ENCODE assay signal across 26 cellular contexts in the genomic region with DNA sequence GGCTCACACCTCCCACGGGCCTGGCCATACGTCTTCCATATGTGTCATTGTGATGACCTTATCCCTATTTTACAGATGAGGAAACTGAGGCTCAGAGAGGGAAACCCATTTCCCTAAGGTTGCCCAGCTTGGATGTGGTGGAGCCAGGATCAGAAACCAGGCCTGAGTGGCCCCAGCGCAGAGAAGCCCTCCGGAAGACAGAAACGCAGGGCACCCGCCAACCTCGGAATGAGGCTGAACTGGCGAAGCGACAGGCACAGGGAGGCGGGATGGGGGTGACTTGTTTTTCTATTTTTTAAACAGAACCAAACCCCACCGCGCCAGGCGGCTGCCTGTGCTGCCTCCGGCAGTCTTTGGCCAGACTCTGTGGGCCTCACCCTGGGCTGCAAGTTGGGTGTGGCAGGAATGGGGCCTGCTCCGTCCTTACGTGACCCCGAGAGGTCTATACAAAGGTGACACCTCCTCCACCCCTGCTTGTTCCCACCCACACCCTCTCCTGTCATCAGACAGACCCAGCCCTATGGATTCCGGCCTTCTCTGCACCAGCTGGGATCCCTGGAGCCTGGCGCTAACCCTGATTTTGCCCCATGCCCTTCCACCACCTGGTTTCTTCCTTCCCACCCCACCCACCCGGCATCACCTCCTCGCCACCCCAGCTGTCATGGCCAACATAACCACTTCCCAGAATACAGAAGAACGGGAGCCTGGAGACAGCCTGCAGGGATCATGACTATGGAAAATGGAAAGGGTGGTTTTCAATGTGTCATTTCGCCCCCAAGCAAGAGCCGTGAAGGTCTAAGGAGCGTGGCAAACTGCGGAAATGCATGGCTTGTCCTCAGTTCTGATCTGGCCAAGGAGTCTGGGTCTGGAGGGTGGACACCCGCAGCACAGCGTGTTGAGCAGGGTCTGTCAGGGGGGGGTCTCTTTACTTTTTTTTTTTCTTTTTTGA. TPM values are rescaled to one million over a fixed set of nuclear protein-coding genes. Genes with fewer than 3 reads are reported as not detected.
A peak's percentile ranks its signal among the peaks of the same experiment; 100 is the strongest.
DNase-seq lines count a peak whose midpoint lies in the region; ATAC-seq lines count a peak whose summit lies in the region.
"Had no signal": no experiment of that assay in that cellular context is flagged by ENCODE, and none has a peak within 500 bp of the region (broad histone marks: within the 10 kb centered on the region; RNA-seq: fewer than 3 reads in every experiment).

No MANE protein-coding gene starts in this region.

- H3K9me3 ChIP-seq in naive thymus-derived CD4-positive, alpha-beta T cell (ENCODE audit: control insufficient read depth in 2 of 3, low read length in 3 of 3) = no peaks in the 10 kb centered on the region
- H3K9me3 ChIP-seq: lower lobe of right lung, sigmoid colon, suprapubic skin, vagina had no signal

- H3K27ac ChIP-seq in naive thymus-derived CD4-positive, alpha-beta T cell (ENCODE audit: low read depth, low read length) = no peak overlapping the region
- H3K27ac ChIP-seq: lower lobe of right lung, sigmoid colon, suprapubic skin, vagina, VCaP had no signal

- no peak for ATAC-seq in naive thymus-derived CD4-positive, alpha-beta T cell
- ATAC-seq: lower lobe of right lung had no signal

- peaks cover 13 to 14% of the 10 kb centered on the region in 2 donors for H3K4me1 ChIP-seq in naive thymus-derived CD4-positive, alpha-beta T cell (ENCODE audit: control insufficient read depth in 2 of 2, insufficient read depth in 2 of 2, low read length in 2 of 2)
- H3K4me1 ChIP-seq: sigmoid colon, suprapubic skin had no signal

- peaks cover 0 to 1% (median 0%) of the 10 kb centered on the region in 11 donors for H3K9me3 Mint-ChIP-seq in naive thymus-derived CD4-positive, alpha-beta T cell

- H3K27me3 ChIP-seq in naive thymus-derived CD4-positive, alpha-beta T cell (ENCODE audit: control insufficient read depth in 2 of 2, insufficient read depth in 2 of 2, low read length in 2 of 2) = no peaks in the 10 kb centered on the region
- H3K27me3 ChIP-seq: dorsolateral prefrontal cortex, sigmoid colon, vagina had no signal

- intact Hi-C loops in naive thymus-derived CD4-positive, alpha-beta T cell (cut with micrococcal nuclease) = no loop called here

- peak overlapping the region in 1 of 10 donors; percentile 18 for H3K4me3 Mint-ChIP-seq in naive thymus-derived CD4-positive, alpha-beta T cell
- H3K4me3 Mint-ChIP-seq: CD14-positive monocyte had no signal

- no peak overlapping the region for H3K4me3 ChIP-seq in naive thymus-derived CD4-positive, alpha-beta T cell (ENCODE audit: low read length)
- H3K4me3 ChIP-seq: dorsolateral prefrontal cortex, lower lobe of right lung, sigmoid colon, suprapubic skin, vagina had no signal

- POLR2A ChIA-PET in naive thymus-derived CD4-positive, alpha-beta T cell (lab: Charles Lee) = interaction anchor here (0.6 kb wide), 1 partner anchor 80 kb away, joined by 3 read pairs; no protein-coding TSS in a partner anchor

- DNase-seq in DMS 273 (lab: John Stamatoyannopoulos, UW; ENCODE audit: unreplicated experiment) (peak; percentile 89), ELR (ENCODE audit: low read depth) (peak; percentile 22), SW480 (ENCODE audit: low spot score) (peak; percentile 68), midbrain (lab: John Stamatoyannopoulos, UW) (no peak), NCI-H2196 treated with DMSO at 0.1 percent for 48 hours (lab: John Stamatoyannopoulos, UW; ENCODE audit: unreplicated experiment) (no peak), KG1 (lab: John Stamatoyannopoulos, UW) (no peak), NCI-H1417 (lab: John Stamatoyannopoulos, UW) (no peak)
- DNase-seq in naive thymus-derived CD4-positive, alpha-beta T cell = no peak
- DNase-seq: activated CD4-positive, alpha-beta T cell treated with anti-CD3 and anti-CD28 coated beads for 48 hours; activated gamma-delta T cell treated with Interleukin-2 at 50 U/mL for 16 hours; activated T-cell treated with anti-CD3 and anti-CD28 coated beads, Interleukin-2, amount 50 U/mL, for 1 hour; Calu3; cerebellar nuclear complex; lower lobe of right lung; NCI-H1105 treated with DMSO at 0.1 percent for 48 hours; NCI-H2081 treated with DMSO at 0.1 percent for 48 hours; NCI-H446 treated with DMSO at 0.1 percent for 48 hours; sigmoid colon; stimulated activated CD4-positive, alpha-beta T cell treated with anti-CD3 and anti-CD28 coated beads, Interleukin-15, amount 100 ng/mL, for 24 hours; stimulated activated naive CD4-positive, alpha-beta T cell had no signal

- CTCF ChIA-PET in naive thymus-derived CD4-positive, alpha-beta T cell (lab: Charles Lee) = no interaction called here

- no peaks in the 10 kb centered on the region for H3K36me3 Mint-ChIP-seq in naive thymus-derived CD4-positive, alpha-beta T cell
- H3K36me3 Mint-ChIP-seq: CD14-positive monocyte had no signal

- no peaks in the 10 kb centered on the region for H3K27me3 Mint-ChIP-seq in naive thymus-derived CD4-positive, alpha-beta T cell

- no peaks in the 10 kb centered on the region for H3K36me3 ChIP-seq in naive thymus-derived CD4-positive, alpha-beta T cell (ENCODE audit: control insufficient read depth in 2 of 3, insufficient read depth in 3 of 3, low read length in 3 of 3)
- H3K36me3 ChIP-seq: lower lobe of right lung, sigmoid colon, suprapubic skin, vagina had no signal

- peaks cover 0 to 19% (median 15%) of the 10 kb centered on the region in 7 donors for H3K4me1 Mint-ChIP-seq in naive thymus-derived CD4-positive, alpha-beta T cell

- peak overlapping the region in 5 of 9 donors; percentile 28 to 83 (median 59) for H3K27ac Mint-ChIP-seq in naive thymus-derived CD4-positive, alpha-beta T cell
- H3K27ac Mint-ChIP-seq: CD14-positive monocyte had no signal

RNA-seq across cellular contexts. Expression of a gene that starts 23.6 kb away (rescaled TPM):
- under 1 TPM in 4 of 5 experiments, not detected in 1; 0.12 to 0.24 (median 0.14) TPM for total RNA-seq in naive thymus-derived CD4-positive, alpha-beta T cell
- under 1 TPM; 0.24 to 0.71 TPM for polyA plus RNA-seq in naive thymus-derived CD4-positive, alpha-beta T cell
- total RNA-seq: Calu3 had no signal
- polyA plus RNA-seq: keratinocyte had no signal

RNA-seq across cellular contexts. Expression of a gene that starts 36.8 kb away (rescaled TPM):
- 100 to 1,000 TPM in 3 of 5 experiments, 10 to 100 TPM in 2; 64.6 to 114 (median 104) TPM for total RNA-seq in naive thymus-derived CD4-positive, alpha-beta T cell
- 10 to 100 TPM; 10.5 to 24.8 TPM for polyA plus RNA-seq in naive thymus-derived CD4-positive, alpha-beta T cell
- total RNA-seq: Calu3 had no signal

Comparison
In these comparisons a context has a peak if more than half of its experiments do, and no peak if none do; other contexts are left out.
1. DNase-seq: peak in DMS 273 (single experiment), ELR (single experiment) and SW480 (single experiment); none in naive thymus-derived CD4-positive, alpha-beta T cell (0 of 9), midbrain (single experiment), NCI-H2196 treated with DMSO at 0.1 percent for 48 hours (single experiment), KG1 (single experiment) and NCI-H1417 (0 of 3).